Comparison of ENCODE assay signal across 8 cellular contexts in genomic region chrX:7110821-7111276, GRCh38. TPM values are rescaled to one million over a fixed set of nuclear protein-coding genes. Genes with fewer than 3 reads are reported as not detected.
DNase-seq lines count a peak whose midpoint lies in the region; ATAC-seq and TF ChIP-seq lines count a peak whose summit lies in the region.

No MANE protein-coding gene starts in this region.

- no peak overlapping the region for H2BK5ac ChIP-seq in mesendoderm (ENCODE audit: low read length)

- peak overlapping the region; percentile 72 for H3K27ac ChIP-seq in mesendoderm (ENCODE audit: low read depth, low read length)
- no peak overlapping the region for H3K27ac ChIP-seq in dorsolateral prefrontal cortex
- H3K27ac ChIP-seq in adrenal gland = no peak overlapping the region

- no peaks in the 10 kb centered on the region for H3K79me1 ChIP-seq in mesendoderm (ENCODE audit: low read length)

- TF ChIP-seq POLR2A in adrenal gland (IDR thresholded peaks at IDR 0.05) = no peak

- H3K4ac ChIP-seq in mesendoderm (ENCODE audit: low read depth, low read length) = no peak overlapping the region

- no peak overlapping the region for H3K56ac ChIP-seq in mesendoderm (ENCODE audit: low read length)

- H4K5ac ChIP-seq in mesendoderm (ENCODE audit: low read length) = no peak overlapping the region

- WGBS in mesendoderm (ENCODE audit: extremely low coverage, insufficient coverage, low lambda C conversion rate) = no CpG with 5 or more reads among the region's 5 CpGs
- 76 to 90% (median 84%) methylated on average over 2 to 5 of the region's 5 CpGs for WGBS in adrenal gland, 4 donors

- H3K4me1 ChIP-seq in mesendoderm (ENCODE audit: control insufficient read depth, low read depth, low read length) = peaks cover 4% of the 10 kb centered on the region
- peaks cover 0 to 8% of the 10 kb centered on the region in 2 donors for H3K4me1 ChIP-seq in adrenal gland (replicated peaks in 1 of 2)

- H3K4me3 ChIP-seq in mesendoderm (ENCODE audit: low read length) (no peak overlapping the region), dorsolateral prefrontal cortex (no peak overlapping the region), adrenal gland (no peak overlapping the region)

- H2AK5ac ChIP-seq in mesendoderm (ENCODE audit: low read length) = no peak overlapping the region

- intact Hi-C loops in dorsolateral prefrontal cortex (cut with DNase I) = no loop called here
- intact Hi-C loops in adrenal gland (cut with DNase I) = no loop called here

- H3K27me3 ChIP-seq in mesendoderm (ENCODE audit: insufficient read depth, low read length, poor library complexity) = no peaks in the 10 kb centered on the region
- no peaks in the 10 kb centered on the region for H3K27me3 ChIP-seq in dorsolateral prefrontal cortex
- H3K27me3 ChIP-seq in adrenal gland = no peaks in the 10 kb centered on the region

- H3K79me2 ChIP-seq in mesendoderm (ENCODE audit: control insufficient read depth, insufficient read depth, low read length) = no peaks in the 10 kb centered on the region

- H3K4me2 ChIP-seq in mesendoderm (ENCODE audit: low read length) = no peak overlapping the region

- H2BK15ac ChIP-seq in mesendoderm (replicated peaks; ENCODE audit: low read depth) = no peak overlapping the region

- H3K36me3 ChIP-seq in mesendoderm (ENCODE audit: control insufficient read depth, insufficient read depth, low read length) (no peaks in the 10 kb centered on the region), adrenal gland (replicated peaks in 1 of 2) (no peaks in the 10 kb centered on the region)

- no peak overlapping the region for H4K8ac ChIP-seq in mesendoderm (ENCODE audit: low read depth, low read length)

- DNase-seq in NCI-H748 (lab: John Stamatoyannopoulos, UW; ENCODE audit: unreplicated experiment) (peak; percentile 80), mesendoderm (peak; percentile 67), dorsolateral prefrontal cortex (no peak), inferior parietal cortex (ENCODE audit: extremely low spot score) (no peak), adrenal gland (no peak)
- DNase-seq in activated CD4-positive, alpha-beta T cell treated with anti-CD3 and anti-CD28 coated beads for 1 hour = no peak

- no peak overlapping the region for H3K9ac ChIP-seq in mesendoderm (ENCODE audit: low read length)

- H2BK120ac ChIP-seq in mesendoderm (ENCODE audit: low read depth, low read length) = no peak overlapping the region

- no peak for TF ChIP-seq CTCF in dorsolateral prefrontal cortex (IDR thresholded peaks at IDR 0.05 in 54 of 56, conservative IDR thresholded peaks at IDR 0.05 in 2 of 56; ENCODE audit: low read depth in 1 of 56, partially characterized antibody in 56 of 56)
- no peak for TF ChIP-seq CTCF in adrenal gland (IDR thresholded peaks at IDR 0.05)

- no peaks in the 10 kb centered on the region for H3K9me3 ChIP-seq in adrenal gland (replicated peaks in 1 of 3)

- ATAC-seq in GM18909 (IDR thresholded peaks at IDR 0.05; ENCODE audit: poor library complexity, unreplicated experiment) (peak; percentile 56), HG02759 (IDR thresholded peaks at IDR 0.05; ENCODE audit: unreplicated experiment) (peak; percentile 57)

- H3K23ac ChIP-seq in mesendoderm (ENCODE audit: low read length) = no peak overlapping the region

- peak overlapping the region; percentile 90 for H3K18ac ChIP-seq in mesendoderm (ENCODE audit: low read length)

RNA-seq across cellular contexts. Expression of gene STS, which starts 36.7 kb away (rescaled TPM):
- polyA plus RNA-seq in mesendoderm (2013, experiment 1 of 2) = 2.1 TPM
- 2.1 TPM for polyA plus RNA-seq in mesendoderm (2013, experiment 2 of 2)
- total RNA-seq in dorsolateral prefrontal cortex (10 to 100 TPM in 119 of 120 experiments, 1 to 10 TPM in 1; 5.0 to 73.7 (median 23.6) TPM), adrenal gland (10 to 100 TPM in 1 of 8 donors, 1 to 10 TPM in 7; 3.4 to 11.4 (median 4.8) TPM)
- polyA plus RNA-seq in adrenal gland = 10 to 100 TPM in 1 of 3 donors, 1 to 10 TPM in 2; 1.4 to 12.2 (median 2.0) TPM

RNA-seq across cellular contexts. Expression of gene PUDP, which starts 37.1 kb away (rescaled TPM):
- polyA plus RNA-seq in mesendoderm (2013, experiment 1 of 2) = 19.0 TPM
- 18.3 TPM for polyA plus RNA-seq in mesendoderm (2013, experiment 2 of 2)
- total RNA-seq in dorsolateral prefrontal cortex = 10 to 100 TPM in 117 of 120 experiments, 1 to 10 TPM in 3; 8.9 to 39.3 (median 18.6) TPM
- total RNA-seq in adrenal gland = 10 to 100 TPM in 6 of 8 donors, 1 to 10 TPM in 2; 5.8 to 29.3 (median 14.6) TPM
- 10 to 100 TPM in 1 of 3 donors, 1 to 10 TPM in 2; 4.3 to 16.6 (median 7.2) TPM for polyA plus RNA-seq in adrenal gland

Comparison
In these comparisons a context has a peak if more than half of its experiments do, and no peak if none do; other contexts are left out.
1. DNase-seq: peak in NCI-H748 (single experiment) and mesendoderm (single experiment); none in dorsolateral prefrontal cortex (0 of 10), inferior parietal cortex (single experiment), adrenal gland (0 of 7) and activated CD4-positive, alpha-beta T cell treated with anti-CD3 and anti-CD28 coated beads for 1 hour (single experiment).